ENCODE assay signal across 29 cellular contexts in the genomic region with DNA sequence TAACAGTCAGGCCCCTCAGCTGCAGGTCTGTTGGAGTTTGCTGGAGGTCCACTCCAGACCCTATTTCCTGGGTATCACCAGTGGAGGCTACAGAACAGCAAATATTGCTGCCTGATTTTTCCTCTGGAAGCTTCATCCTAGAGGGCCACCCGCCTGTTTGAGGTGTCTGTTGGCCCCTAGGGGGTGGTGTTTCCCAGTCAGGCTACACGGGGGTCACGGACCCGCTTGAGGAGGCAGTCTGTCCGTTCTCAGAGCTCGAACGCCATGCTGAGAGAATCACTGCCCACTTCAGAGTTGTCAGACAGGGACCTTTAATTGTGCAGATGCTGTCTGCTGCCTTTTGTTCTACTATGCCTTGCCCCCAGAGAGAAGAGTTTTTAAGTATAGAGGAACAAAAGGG.
A peak's percentile ranks its signal among the peaks of the same experiment; 100 is the strongest.
DNase-seq lines count a peak whose midpoint lies in the region; ATAC-seq and TF ChIP-seq lines count a peak whose summit lies in the region.
"Had no signal": no experiment of that assay in that cellular context is flagged by ENCODE, and none has a peak within 500 bp of the region (broad histone marks: within the 10 kb centered on the region; RNA-seq: fewer than 3 reads in every experiment).

No MANE protein-coding gene starts in this region.

- H3K4me3 Mint-ChIP-seq in GM23338 = no peak overlapping the region
- no peak overlapping the region for H3K4me3 Mint-ChIP-seq in activated naive CD8-positive, alpha-beta T cell treated with anti-CD3 and anti-CD28 coated beads for 36 hours
- H3K4me3 Mint-ChIP-seq: activated CD4-positive, alpha-beta T cell treated with anti-CD3 and anti-CD28 coated beads, Interleukin-2, amount 10 ng/mL, durations not matched to agents 7 days and 5 days; activated naive CD8-positive, alpha-beta T cell; B cell; CD8-positive, alpha-beta memory T cell; naive B cell had no signal

- DNase-seq in GM23338 (ENCODE audit: low spot score) (peak; percentile 59), SK-MEL-5 (ENCODE audit: low read depth, low spot score) (peak; percentile 45), iPS DF 6.9 (ENCODE audit: low read depth, low spot score) (peak; percentile 9), substantia nigra (lab: John Stamatoyannopoulos, UW) (no peak), NCI-H2196 treated with DMSO at 0.1 percent for 48 hours (lab: John Stamatoyannopoulos, UW; ENCODE audit: unreplicated experiment) (no peak), left cardiac atrium (no peak)
- no peak for DNase-seq in activated naive CD8-positive, alpha-beta T cell treated with anti-CD3 and anti-CD28 coated beads for 36 hours
- DNase-seq: activated CD4-positive, alpha-beta T cell treated with anti-CD3 and anti-CD28 coated beads, Interleukin-2, amount 10 ng/mL, durations not matched to agents 7 days and 5 days; activated effector memory CD4-positive, alpha-beta T cell treated with anti-CD3 and anti-CD28 coated beads, Interleukin-2, amount 50 U/mL, for 16 hours; activated T-cell treated with anti-CD3 and anti-CD28 coated beads, Interleukin-2, amount 50 U/mL, for 1 hour; anterior cingulate cortex; CD8-positive, alpha-beta memory T cell; effector memory CD4-positive, alpha-beta T cell; midbrain; naive B cell; NCI-H1105 treated with DMSO at 0.1 percent for 48 hours; NCI-H187 treated with DMSO at 0.1 percent for 48 hours; NCI-H345; sigmoid colon; stimulated activated CD4-positive, alpha-beta T cell treated with anti-CD3 and anti-CD28 coated beads, Interleukin-4, amount 100 ng/mL, for 1 hour; stomach; T1000; thyroid gland; uterus had no signal

- H3K27ac ChIP-seq in C4-2B = no peak overlapping the region
- H3K27ac ChIP-seq in GM23338 (ENCODE audit: low read depth) = no peak overlapping the region
- H3K27ac ChIP-seq in iPS DF 6.9 (ENCODE audit: low read length) = no peak overlapping the region
- no peak overlapping the region for H3K27ac ChIP-seq in substantia nigra (ENCODE audit: low read depth, low read length, poor library complexity, severe bottlenecking)
- H3K27ac ChIP-seq: prostate gland, sigmoid colon, stomach, thyroid gland, uterus, VCaP had no signal

- no peak overlapping the region for H3K4me3 ChIP-seq in GM23338
- no peak overlapping the region for H3K4me3 ChIP-seq in iPS DF 6.9 (ENCODE audit: low read length)
- H3K4me3 ChIP-seq: prostate gland, sigmoid colon, stomach, thyroid gland, uterus had no signal

- in situ Hi-C loops in SK-MEL-5 (cut with HindIII; ENCODE audit: low pct_unique_long_range_greater_than_20kb, low sequenced_read_pairs) = no loop called here

- H3K27ac Mint-ChIP-seq in GM23338 = no peak overlapping the region
- no peak overlapping the region for H3K27ac Mint-ChIP-seq in activated naive CD8-positive, alpha-beta T cell treated with anti-CD3 and anti-CD28 coated beads for 36 hours
- H3K27ac Mint-ChIP-seq: activated CD4-positive, alpha-beta T cell treated with anti-CD3 and anti-CD28 coated beads, Interleukin-2, amount 10 ng/mL, durations not matched to agents 7 days and 5 days; activated naive CD8-positive, alpha-beta T cell; B cell; CD8-positive, alpha-beta memory T cell; naive B cell had no signal

- no peaks in the 10 kb centered on the region for H3K27me3 ChIP-seq in GM23338 (ENCODE audit: insufficient read depth)
- H3K27me3 ChIP-seq in iPS DF 6.9 (ENCODE audit: control insufficient read depth, insufficient read depth, low read length) = no peaks in the 10 kb centered on the region
- H3K27me3 ChIP-seq: sigmoid colon, stomach, thyroid gland, uterus had no signal

- intact Hi-C loops in left cardiac atrium (cut with DNase I) = no loop called here

- TF ChIP-seq CTCF in C4-2B (conservative IDR thresholded peaks at IDR 0.05) (peak; percentile 29), GM23338 (conservative IDR thresholded peaks at IDR 0.05; ENCODE audit: low read depth in 2 of 2) (peak; percentile 53 to 71)

- H3K36me3 Mint-ChIP-seq in GM23338 (ENCODE audit: low read depth) = no peaks in the 10 kb centered on the region
- H3K36me3 Mint-ChIP-seq in activated naive CD8-positive, alpha-beta T cell treated with anti-CD3 and anti-CD28 coated beads for 36 hours = no peaks in the 10 kb centered on the region
- H3K36me3 Mint-ChIP-seq: activated naive CD8-positive, alpha-beta T cell; CD8-positive, alpha-beta memory T cell; naive B cell had no signal

- H3K4me1 Mint-ChIP-seq in GM23338 = no peaks in the 10 kb centered on the region
- no peaks in the 10 kb centered on the region for H3K4me1 Mint-ChIP-seq in activated naive CD8-positive, alpha-beta T cell treated with anti-CD3 and anti-CD28 coated beads for 36 hours
- H3K4me1 Mint-ChIP-seq: activated CD4-positive, alpha-beta T cell treated with anti-CD3 and anti-CD28 coated beads, Interleukin-2, amount 10 ng/mL, durations not matched to agents 7 days and 5 days; B cell; CD8-positive, alpha-beta memory T cell; naive B cell had no signal

- no peaks in the 10 kb centered on the region; the same call in 1 of the 2 replicates for H3K9me2 ChIP-seq in GM23338 (ENCODE audit: insufficient read depth)

- no peaks in the 10 kb centered on the region for H4K20me1 ChIP-seq in GM23338 (replicated peaks; ENCODE audit: insufficient read depth)

- H3K36me3 ChIP-seq in GM23338 (ENCODE audit: insufficient read depth) (no peaks in the 10 kb centered on the region), iPS DF 6.9 (ENCODE audit: control insufficient read depth, insufficient read depth, low read length) (no peaks in the 10 kb centered on the region)
- H3K36me3 ChIP-seq: prostate gland, sigmoid colon, stomach, thyroid gland, uterus had no signal

- no peak overlapping the region for H3K4me2 ChIP-seq in GM23338

- no peaks in the 10 kb centered on the region; the same call in 2 of the 3 replicates for H3K9me3 Mint-ChIP-seq in GM23338
- peaks cover 4% of the 10 kb centered on the region for H3K9me3 Mint-ChIP-seq in activated naive CD8-positive, alpha-beta T cell treated with anti-CD3 and anti-CD28 coated beads for 36 hours
- H3K9me3 Mint-ChIP-seq: activated CD4-positive, alpha-beta T cell treated with anti-CD3 and anti-CD28 coated beads, Interleukin-2, amount 10 ng/mL, durations not matched to agents 7 days and 5 days had no signal

- no peaks in the 10 kb centered on the region for H3K9me3 ChIP-seq in iPS DF 6.9 (ENCODE audit: control insufficient read depth, insufficient read depth, low read length)
- H3K9me3 ChIP-seq: prostate gland, sigmoid colon, thyroid gland, uterus had no signal

- ATAC-seq in GM23338 (no peak), left cardiac atrium (no peak)

- no peaks in the 10 kb centered on the region for H3K27me3 Mint-ChIP-seq in GM23338 (ENCODE audit: insufficient read depth, low read depth, poor library complexity)
- H3K27me3 Mint-ChIP-seq in activated naive CD8-positive, alpha-beta T cell treated with anti-CD3 and anti-CD28 coated beads for 36 hours = no peaks in the 10 kb centered on the region
- H3K27me3 Mint-ChIP-seq: activated CD4-positive, alpha-beta T cell treated with anti-CD3 and anti-CD28 coated beads, Interleukin-2, amount 10 ng/mL, durations not matched to agents 7 days and 5 days; activated naive CD8-positive, alpha-beta T cell; B cell; naive B cell had no signal

- no peaks in the 10 kb centered on the region for H3K79me2 ChIP-seq in GM23338 (replicated peaks; ENCODE audit: insufficient read depth)

- H3F3A ChIP-seq in GM23338 (replicated peaks; ENCODE audit: low read depth) = no peaks in the 10 kb centered on the region

- no peak overlapping the region for H2AFZ ChIP-seq in GM23338

- H3K4me1 ChIP-seq in GM23338 (ENCODE audit: insufficient read depth) (no peaks in the 10 kb centered on the region), iPS DF 6.9 (ENCODE audit: control insufficient read depth, insufficient read depth, low read length) (no peaks in the 10 kb centered on the region)
- H3K4me1 ChIP-seq: prostate gland, sigmoid colon, stomach, thyroid gland, uterus had no signal

- no CpG with 5 or more reads among the region's 7 CpGs for WGBS in iPS DF 6.9 (ENCODE audit: insufficient coverage, insufficient read length)

TF ChIP-seq in GM23338, 12 proteins besides CTCF, POLR2A, EP300 and RAD21:
- TF ChIP-seq NANOG (IDR thresholded peaks at IDR 0.05; ENCODE audit: borderline replicate concordance) (no peak), EZH2 (IDR thresholded peaks at IDR 0.05; ENCODE audit: low read depth, unreplicated experiment) (no peak), STAT1 (IDR thresholded peaks at IDR 0.05; ENCODE audit: unreplicated experiment) (no peak), ZNF331 (CRISPR knock-in tag; IDR thresholded peaks at IDR 0.05; ENCODE audit: low read depth) (no peak), CREB1 (CRISPR knock-in tag; IDR thresholded peaks at IDR 0.05; ENCODE audit: low read depth) (no peak), POLR2AphosphoS5 (IDR thresholded peaks at IDR 0.05; ENCODE audit: low read depth) (no peak)
- TF ChIP-seq, protein P1, sequence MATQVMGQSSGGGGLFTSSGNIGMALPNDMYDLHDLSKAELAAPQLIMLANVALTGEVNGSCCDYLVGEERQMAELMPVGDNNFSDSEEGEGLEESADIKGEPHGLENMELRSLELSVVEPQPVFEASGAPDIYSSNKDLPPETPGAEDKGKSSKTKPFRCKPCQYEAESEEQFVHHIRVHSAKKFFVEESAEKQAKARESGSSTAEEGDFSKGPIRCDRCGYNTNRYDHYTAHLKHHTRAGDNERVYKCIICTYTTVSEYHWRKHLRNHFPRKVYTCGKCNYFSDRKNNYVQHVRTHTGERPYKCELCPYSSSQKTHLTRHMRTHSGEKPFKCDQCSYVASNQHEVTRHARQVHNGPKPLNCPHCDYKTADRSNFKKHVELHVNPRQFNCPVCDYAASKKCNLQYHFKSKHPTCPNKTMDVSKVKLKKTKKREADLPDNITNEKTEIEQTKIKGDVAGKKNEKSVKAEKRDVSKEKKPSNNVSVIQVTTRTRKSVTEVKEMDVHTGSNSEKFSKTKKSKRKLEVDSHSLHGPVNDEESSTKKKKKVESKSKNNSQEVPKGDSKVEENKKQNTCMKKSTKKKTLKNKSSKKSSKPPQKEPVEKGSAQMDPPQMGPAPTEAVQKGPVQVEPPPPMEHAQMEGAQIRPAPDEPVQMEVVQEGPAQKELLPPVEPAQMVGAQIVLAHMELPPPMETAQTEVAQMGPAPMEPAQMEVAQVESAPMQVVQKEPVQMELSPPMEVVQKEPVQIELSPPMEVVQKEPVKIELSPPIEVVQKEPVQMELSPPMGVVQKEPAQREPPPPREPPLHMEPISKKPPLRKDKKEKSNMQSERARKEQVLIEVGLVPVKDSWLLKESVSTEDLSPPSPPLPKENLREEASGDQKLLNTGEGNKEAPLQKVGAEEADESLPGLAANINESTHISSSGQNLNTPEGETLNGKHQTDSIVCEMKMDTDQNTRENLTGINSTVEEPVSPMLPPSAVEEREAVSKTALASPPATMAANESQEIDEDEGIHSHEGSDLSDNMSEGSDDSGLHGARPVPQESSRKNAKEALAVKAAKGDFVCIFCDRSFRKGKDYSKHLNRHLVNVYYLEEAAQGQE (IDR thresholded peaks at IDR 0.05; ENCODE audit: unreplicated experiment) = no peak

Comparison
In these comparisons a context has a peak if more than half of its experiments do, and no peak if none do; other contexts are left out.
1. DNase-seq: peak in GM23338 (single experiment), SK-MEL-5 (single experiment) and iPS DF 6.9 (single experiment); none in substantia nigra (0 of 49), activated naive CD8-positive, alpha-beta T cell treated with anti-CD3 and anti-CD28 coated beads for 36 hours (single experiment), NCI-H2196 treated with DMSO at 0.1 percent for 48 hours (single experiment) and left cardiac atrium (single experiment).